In genomic region chr9:92276223-92277007, GRCh38 we compare ENCODE assay signal across 11 cellular contexts. TPM values are rescaled to one million over a fixed set of nuclear protein-coding genes. Genes with fewer than 3 reads are reported as not detected.
A peak's percentile ranks its signal among the peaks of the same experiment; 100 is the strongest.
DNase-seq lines count a peak whose midpoint lies in the region; ATAC-seq and TF ChIP-seq lines count a peak whose summit lies in the region.
"Had no signal": no experiment of that assay in that cellular context is flagged by ENCODE, and none has a peak within 500 bp of the region (broad histone marks: within the 10 kb centered on the region; RNA-seq: fewer than 3 reads in every experiment).

No MANE protein-coding gene starts in this region.

- H3K4me3 Mint-ChIP-seq in activated naive CD8-positive, alpha-beta T cell treated with anti-CD3 and anti-CD28 coated beads for 36 hours = no peak overlapping the region
- peak overlapping the region; percentile 69 for H3K4me3 Mint-ChIP-seq in natural killer cell treated with Interleukin-12 subunit alpha and Interleukin-12 subunit beta and Interleukin-15 and Interleukin-18, amount 100 ng/mL, for 72 hours
- H3K4me3 Mint-ChIP-seq: neural crest cell had no signal

- H3K4me1 ChIP-seq in DOHH2 (ENCODE audit: control insufficient read depth, low read length) = peaks cover 42% of the 10 kb centered on the region

- peaks cover 58% of the 10 kb centered on the region for H3K36me3 Mint-ChIP-seq in activated naive CD8-positive, alpha-beta T cell treated with anti-CD3 and anti-CD28 coated beads for 36 hours
- peaks cover 50% of the 10 kb centered on the region for H3K36me3 Mint-ChIP-seq in natural killer cell treated with Interleukin-12 subunit alpha and Interleukin-12 subunit beta and Interleukin-15 and Interleukin-18, amount 100 ng/mL, for 72 hours

- DNase-seq in KBM-7 (peak; percentile 27), pons (ENCODE audit: low spot score) (no peak), amniotic stem cell (lab: John Stamatoyannopoulos, UW) (no peak)
- DNase-seq in activated naive CD8-positive, alpha-beta T cell treated with anti-CD3 and anti-CD28 coated beads for 36 hours = no peak
- no peak for DNase-seq in natural killer cell treated with Interleukin-12 subunit alpha and Interleukin-12 subunit beta and Interleukin-15 and Interleukin-18, amount 100 ng/mL, for 72 hours (ENCODE audit: low spot score)
- no peak for DNase-seq in stimulated activated CD4-positive, alpha-beta T cell treated with anti-CD3 and anti-CD28 coated beads, Interleukin-4, amount 100 ng/mL, for 4 hours
- DNase-seq: NCI-H1417, NCI-H69 had no signal

- H3K27me3 Mint-ChIP-seq in activated naive CD8-positive, alpha-beta T cell treated with anti-CD3 and anti-CD28 coated beads for 36 hours = no peaks in the 10 kb centered on the region
- H3K27me3 Mint-ChIP-seq in natural killer cell treated with Interleukin-12 subunit alpha and Interleukin-12 subunit beta and Interleukin-15 and Interleukin-18, amount 100 ng/mL, for 72 hours = no peaks in the 10 kb centered on the region

- H3K27ac ChIP-seq in DOHH2 (ENCODE audit: low read depth, low read length) = peak overlapping the region; percentile 48

- TF ChIP-seq CTCF in DOHH2 (IDR thresholded peaks at IDR 0.05; ENCODE audit: low read depth, low read length, poor library complexity, severe bottlenecking) = no peak

- H3K4me2 ChIP-seq in DOHH2 (ENCODE audit: low read length) = peak overlapping the region; percentile 37

- H3K36me3 ChIP-seq in DOHH2 (ENCODE audit: control insufficient read depth, low read length) = peaks cover 97% of the 10 kb centered on the region

- H4K20me1 ChIP-seq in DOHH2 (ENCODE audit: control insufficient read depth, insufficient read depth, low read depth, low read length) = no peaks in the 10 kb centered on the region

- H3K4me3 ChIP-seq in DOHH2 (ENCODE audit: low read length) = 0 out of 2 replicates have a peak overlapping the region, but pooled peaks have one; percentile 13

- H3F3A ChIP-seq in DOHH2 (ENCODE audit: control insufficient read depth, insufficient read depth) = peaks cover 5% of the 10 kb centered on the region; the same call in 1 of the 2 replicates

- peaks cover 49% of the 10 kb centered on the region for H3K79me2 ChIP-seq in DOHH2 (ENCODE audit: control insufficient read depth, low read length)

- in situ Hi-C loops in KBM-7 (cut with MboI; ENCODE audit: low pct_unique_long_range_greater_than_20kb, low sequenced_read_pairs) = no loop called here

- peaks cover 40% of the 10 kb centered on the region for H3K4me1 Mint-ChIP-seq in activated naive CD8-positive, alpha-beta T cell treated with anti-CD3 and anti-CD28 coated beads for 36 hours
- H3K4me1 Mint-ChIP-seq in natural killer cell treated with Interleukin-12 subunit alpha and Interleukin-12 subunit beta and Interleukin-15 and Interleukin-18, amount 100 ng/mL, for 72 hours (ENCODE audit: low read depth in 2 of 2) = peaks cover 16 to 25% of the 10 kb centered on the region in 2 donors
- H3K4me1 Mint-ChIP-seq: neural crest cell had no signal

- no peaks in the 10 kb centered on the region for H3K9me3 ChIP-seq in DOHH2 (ENCODE audit: control insufficient read depth, insufficient read depth, low read length)

- H3K27me3 ChIP-seq in DOHH2 (ENCODE audit: control insufficient read depth, low read length) = no peaks in the 10 kb centered on the region

- H3K9me2 ChIP-seq in DOHH2 (replicated peaks; ENCODE audit: control insufficient read depth, low read length) = no peaks in the 10 kb centered on the region

- H3K27ac Mint-ChIP-seq in activated naive CD8-positive, alpha-beta T cell treated with anti-CD3 and anti-CD28 coated beads for 36 hours = peak overlapping the region; percentile 70
- peak overlapping the region; percentile 49 to 59 for H3K27ac Mint-ChIP-seq in natural killer cell treated with Interleukin-12 subunit alpha and Interleukin-12 subunit beta and Interleukin-15 and Interleukin-18, amount 100 ng/mL, for 72 hours

- ATAC-seq in natural killer cell treated with Interleukin-12 subunit alpha and Interleukin-12 subunit beta and Interleukin-15 and Interleukin-18, amount 100 ng/mL, for 72 hours = peak in 1 of 2 donors; percentile 57
- ATAC-seq in HG03196 (IDR thresholded peaks at IDR 0.05; ENCODE audit: unreplicated experiment) = no peak

- H3K9me3 Mint-ChIP-seq in activated naive CD8-positive, alpha-beta T cell treated with anti-CD3 and anti-CD28 coated beads for 36 hours = no peaks in the 10 kb centered on the region
- H3K9me3 Mint-ChIP-seq in natural killer cell treated with Interleukin-12 subunit alpha and Interleukin-12 subunit beta and Interleukin-15 and Interleukin-18, amount 100 ng/mL, for 72 hours = no peaks in the 10 kb centered on the region
- H3K9me3 Mint-ChIP-seq: neural crest cell had no signal

RNA-seq across cellular contexts. Expression of gene IARS1, which starts 17.1 kb away (rescaled TPM):
- total RNA-seq in activated naive CD8-positive, alpha-beta T cell treated with anti-CD3 and anti-CD28 coated beads for 36 hours = 100 to 1,000 TPM; 280 TPM
- total RNA-seq in natural killer cell treated with Interleukin-12 subunit alpha and Interleukin-12 subunit beta and Interleukin-15 and Interleukin-18, amount 100 ng/mL, for 72 hours = 100 to 1,000 TPM; 138 to 246 TPM

RNA-seq across cellular contexts. Expression of gene NOL8, which starts 48.7 kb away (rescaled TPM):
- total RNA-seq in activated naive CD8-positive, alpha-beta T cell treated with anti-CD3 and anti-CD28 coated beads for 36 hours = 10 to 100 TPM; 65.0 to 73.3 TPM
- 10 to 100 TPM; 51.1 to 68.7 TPM for total RNA-seq in natural killer cell treated with Interleukin-12 subunit alpha and Interleukin-12 subunit beta and Interleukin-15 and Interleukin-18, amount 100 ng/mL, for 72 hours

RNA-seq across cellular contexts. Expression of gene CENPP, which starts 49.3 kb away (rescaled TPM):
- 10 to 100 TPM; 26.5 to 27.0 TPM for total RNA-seq in activated naive CD8-positive, alpha-beta T cell treated with anti-CD3 and anti-CD28 coated beads for 36 hours
- 10 to 100 TPM; 14.7 to 38.8 TPM for total RNA-seq in natural killer cell treated with Interleukin-12 subunit alpha and Interleukin-12 subunit beta and Interleukin-15 and Interleukin-18, amount 100 ng/mL, for 72 hours
